15 cellular contexts compared by ENCODE assay signal in the genomic region with DNA sequence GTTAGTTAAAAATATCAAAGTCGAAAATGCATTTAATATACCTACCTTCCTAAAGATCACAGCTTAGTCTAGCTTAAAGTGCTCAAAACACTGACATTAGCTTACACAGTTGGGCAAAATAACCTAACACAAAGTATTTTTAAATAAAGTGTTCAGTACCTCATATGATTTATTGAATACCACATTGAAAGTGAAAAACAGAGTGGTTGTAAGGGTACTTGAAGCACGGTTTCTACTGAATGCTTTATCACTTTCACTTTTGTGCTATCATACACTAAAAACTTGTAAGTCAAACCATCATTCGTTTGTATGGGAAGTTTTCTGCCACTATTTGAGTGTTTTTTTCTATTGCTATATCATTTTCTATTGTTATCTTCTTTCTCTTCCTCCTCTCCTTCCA. TPM values are rescaled to one million over a fixed set of nuclear protein-coding genes. Genes with fewer than 3 reads are reported as not detected.
A peak's percentile ranks its signal among the peaks of the same experiment; 100 is the strongest.
DNase-seq lines count a peak whose midpoint lies in the region; ATAC-seq, FAIRE-seq and TF ChIP-seq lines count a peak whose summit lies in the region.
"Had no signal": no experiment of that assay in that cellular context is flagged by ENCODE, and none has a peak within 500 bp of the region (broad histone marks: within the 10 kb centered on the region; RNA-seq: fewer than 3 reads in every experiment).

No MANE protein-coding gene starts in this region.

- peaks cover 9% of the 10 kb centered on the region for H3K9me3 Mint-ChIP-seq in activated CD8-positive, alpha-beta T cell treated with anti-CD3 and anti-CD28 coated beads, Interleukin-2, amount 10 ng/mL, durations not matched to agents 7 days and 5 days (ENCODE audit: insufficient read depth)

- peaks cover 29% of the 10 kb centered on the region for H3K36me3 Mint-ChIP-seq in activated CD8-positive, alpha-beta T cell treated with anti-CD3 and anti-CD28 coated beads, Interleukin-2, amount 10 ng/mL, durations not matched to agents 7 days and 5 days (ENCODE audit: low read depth)

- H3K27ac ChIP-seq in heart right ventricle: no peak overlapping the region

- H3K27ac Mint-ChIP-seq in activated CD8-positive, alpha-beta T cell treated with anti-CD3 and anti-CD28 coated beads, Interleukin-2, amount 10 ng/mL, durations not matched to agents 7 days and 5 days: peak overlapping the region; percentile 51
- H3K27ac Mint-ChIP-seq: activated CD4-positive, alpha-beta memory T cell treated with anti-CD3 and anti-CD28 coated beads, Interleukin-2, amount 10 ng/mL, durations not matched to agents 7 days and 5 days; activated naive CD4-positive, alpha-beta T cell treated with anti-CD3 and anti-CD28 coated beads, Interleukin-2, amount 10 ng/mL, durations not matched to agents 7 days and 5 days had no signal

- H3K9me3 ChIP-seq in heart right ventricle: peaks cover 0 to 30% (median 12%) of the 10 kb centered on the region in 11 donors

- H3K36me3 ChIP-seq in heart right ventricle: peaks cover 0 to 10% (median 0%) of the 10 kb centered on the region in 9 donors

- intact Hi-C loops in heart right ventricle (cut with DNase I): no loop called here

- H3K4me1 Mint-ChIP-seq in activated CD8-positive, alpha-beta T cell treated with anti-CD3 and anti-CD28 coated beads, Interleukin-2, amount 10 ng/mL, durations not matched to agents 7 days and 5 days (ENCODE audit: low read depth): peaks cover 22% of the 10 kb centered on the region

- TF ChIP-seq CTCF in heart right ventricle (IDR thresholded peaks at IDR 0.05): no peak

- peak overlapping the region; percentile 37 for H3K4me3 Mint-ChIP-seq in activated CD8-positive, alpha-beta T cell treated with anti-CD3 and anti-CD28 coated beads, Interleukin-2, amount 10 ng/mL, durations not matched to agents 7 days and 5 days
- H3K4me3 Mint-ChIP-seq: activated CD4-positive, alpha-beta memory T cell treated with anti-CD3 and anti-CD28 coated beads, Interleukin-2, amount 10 ng/mL, durations not matched to agents 7 days and 5 days; activated naive CD4-positive, alpha-beta T cell treated with anti-CD3 and anti-CD28 coated beads, Interleukin-2, amount 10 ng/mL, durations not matched to agents 7 days and 5 days; IgD-negative memory B cell had no signal

- CTCF ChIA-PET in activated CD8-positive, alpha-beta T cell treated with anti-CD3 and anti-CD28 coated beads, Interleukin-2, amount 10 ng/mL, durations not matched to agents 7 days and 5 days (lab: Charles Lee): interaction anchor here (1.5 to 1.7 kb wide), 2 partner anchors 8 to 12 kb away, joined by 6 to 7 read pairs; no protein-coding TSS in a partner anchor

- TF ChIP-seq POLR2A in GM12892 (IDR thresholded peaks at IDR 0.05; ENCODE audit: low read depth, low read length): no peak

- 91% methylated on average over 3 of the region's 3 CpGs for WGBS in heart right ventricle, 2 donors

- DNase-seq in GM12892 (ENCODE audit: insufficient read length) (no peak), NCI-H146 (lab: John Stamatoyannopoulos, UW) (no peak), heart right ventricle (no peak), RKO (ENCODE audit: low spot score) (no peak), midbrain (lab: John Stamatoyannopoulos, UW) (no peak)
- no peak for DNase-seq in activated CD8-positive, alpha-beta T cell treated with anti-CD3 and anti-CD28 coated beads, Interleukin-2, amount 10 ng/mL, durations not matched to agents 7 days and 5 days
- DNase-seq: activated CD4-positive, alpha-beta memory T cell treated with anti-CD3 and anti-CD28 coated beads, Interleukin-2, amount 10 ng/mL, durations not matched to agents 7 days and 5 days; activated naive CD4-positive, alpha-beta T cell treated with anti-CD3 and anti-CD28 coated beads, Interleukin-2, amount 10 ng/mL, durations not matched to agents 7 days and 5 days; NCI-H1105 treated with DMSO at 0.1 percent for 48 hours; NCI-H446 treated with DMSO at 0.1 percent for 48 hours; stimulated activated CD4-positive, alpha-beta T cell treated with anti-CD3 and anti-CD28 coated beads, Interleukin-1b, Interleukin-23, amount 100 ng/mL, for 48 hours had no signal

- no peak overlapping the region for H3K4me3 ChIP-seq in heart right ventricle

- H3K27me3 Mint-ChIP-seq in activated CD8-positive, alpha-beta T cell treated with anti-CD3 and anti-CD28 coated beads, Interleukin-2, amount 10 ng/mL, durations not matched to agents 7 days and 5 days (ENCODE audit: low read depth): no peaks in the 10 kb centered on the region
- H3K27me3 Mint-ChIP-seq: activated CD4-positive, alpha-beta memory T cell treated with anti-CD3 and anti-CD28 coated beads, Interleukin-2, amount 10 ng/mL, durations not matched to agents 7 days and 5 days; activated naive CD4-positive, alpha-beta T cell treated with anti-CD3 and anti-CD28 coated beads, Interleukin-2, amount 10 ng/mL, durations not matched to agents 7 days and 5 days; IgD-negative memory B cell had no signal

- peak; percentile 78 for FAIRE-seq in GM12892 (lab: Jason Lieb, UNC)
- FAIRE-seq: RCC 7860 had no signal

- ATAC-seq in GM19395 (IDR thresholded peaks at IDR 0.05; ENCODE audit: unreplicated experiment) (peak; percentile 78), HG03064 (IDR thresholded peaks at IDR 0.05; ENCODE audit: low read depth, unreplicated experiment) (peak; percentile 83), heart right ventricle (no peak)
- peak; percentile 69 for ATAC-seq in activated CD8-positive, alpha-beta T cell treated with anti-CD3 and anti-CD28 coated beads, Interleukin-2, amount 10 ng/mL, durations not matched to agents 7 days and 5 days

- POLR2A ChIA-PET in activated CD8-positive, alpha-beta T cell treated with anti-CD3 and anti-CD28 coated beads, Interleukin-2, amount 10 ng/mL, durations not matched to agents 7 days and 5 days (lab: Charles Lee): interaction anchor here (1.2 kb wide), 1 partner anchor 24 kb away, joined by 3 read pairs; no protein-coding TSS in a partner anchor

- peaks cover 0 to 2% (median 0%) of the 10 kb centered on the region in 9 donors for H3K4me1 ChIP-seq in heart right ventricle

- H3K27me3 ChIP-seq in heart right ventricle: no peaks in the 10 kb centered on the region

RNA-seq across cellular contexts. Expression of a gene that starts 36.6 kb away (rescaled TPM):
- polyA plus RNA-seq in GM12892 (2012; ENCODE audit: missing spikeins): 13.2 TPM
- 10 to 100 TPM; 37.8 to 42.1 TPM for total RNA-seq in activated CD8-positive, alpha-beta T cell treated with anti-CD3 and anti-CD28 coated beads, Interleukin-2, amount 10 ng/mL, durations not matched to agents 7 days and 5 days
- 10 to 100 TPM; 36.5 to 51.6 (median 39.6) TPM for total RNA-seq in heart right ventricle
- 10 to 100 TPM in 1 of 2 donors, 1 to 10 TPM in 1; 6.8 to 12.7 TPM for polyA plus RNA-seq in heart right ventricle

Comparison
In these comparisons a context has a peak if more than half of its experiments do, and no peak if none do; other contexts are left out.
1. ATAC-seq: peak in GM19395 (single experiment), HG03064 (single experiment) and activated CD8-positive, alpha-beta T cell treated with anti-CD3 and anti-CD28 coated beads, Interleukin-2, amount 10 ng/mL, durations not matched to agents 7 days and 5 days (single experiment); none in heart right ventricle (0 of 8).